ENCODE assay signal across 15 cellular contexts in genomic region chr19:11066326-11066725, GRCh38. TPM values are rescaled to one million over a fixed set of nuclear protein-coding genes. Genes with fewer than 3 reads are reported as not detected.
DNase-seq lines count a peak whose midpoint lies in the region; ATAC-seq and TF ChIP-seq lines count a peak whose summit lies in the region.
"Had no signal": no experiment of that assay in that cellular context is flagged by ENCODE, and none has a peak within 500 bp of the region (broad histone marks: within the 10 kb centered on the region; RNA-seq: fewer than 3 reads in every experiment).

No MANE protein-coding gene starts in this region.

- H3K4me1 ChIP-seq in H9 (ENCODE audit: insufficient read depth, low read length) = peaks cover 8% of the 10 kb centered on the region; the same call in 1 of the 2 replicates
- no peaks in the 10 kb centered on the region for H3K4me1 ChIP-seq in IMR-90 (ENCODE audit: control insufficient read depth, insufficient read depth, low read length)
- H3K4me1 ChIP-seq in neuronal stem cell (ENCODE audit: control insufficient read depth in 2 of 2, insufficient read depth in 1 of 2, low read depth in 1 of 2, low read length in 2 of 2) = peaks cover 0 to 3% of the 10 kb centered on the region in 2 donors
- H3K4me1 ChIP-seq in mesendoderm (ENCODE audit: control insufficient read depth, low read depth, low read length) = no peaks in the 10 kb centered on the region
- no peaks in the 10 kb centered on the region for H3K4me1 ChIP-seq in endodermal cell (ENCODE audit: control insufficient read depth, insufficient read depth, low read length)
- H3K4me1 ChIP-seq: BE2C had no signal

- H4K91ac ChIP-seq in H9 (ENCODE audit: insufficient read length, low read depth, low read length) (no peak overlapping the region), IMR-90 (ENCODE audit: insufficient read depth, low read depth, low read length) (no peak overlapping the region), neuronal stem cell (ENCODE audit: low read depth, low read length, poor library complexity) (no peak overlapping the region)

- TF ChIP-seq POLR2A in IMR-90 (IDR thresholded peaks at IDR 0.05; ENCODE audit: low read depth, low read length) = no peak

- in situ Hi-C loops in IMR-90 (cut with MboI; ENCODE audit: low sequenced_read_pairs) = no loop called here

- no peak overlapping the region for H4K8ac ChIP-seq in H9 (replicated peaks; ENCODE audit: insufficient read length, low read depth, low read length)
- no peak overlapping the region for H4K8ac ChIP-seq in IMR-90 (ENCODE audit: low read depth in 2 of 2, low read length in 2 of 2)
- H4K8ac ChIP-seq in neuronal stem cell (ENCODE audit: low read depth, low read length) = peak overlapping the region; percentile 43
- H4K8ac ChIP-seq in mesendoderm (ENCODE audit: low read depth, low read length) = no peak overlapping the region

- no peak overlapping the region for H2AK9ac ChIP-seq in IMR-90 (replicated peaks; ENCODE audit: low read depth, low read length, poor library complexity)

- H3K9me1 ChIP-seq in IMR-90 (ENCODE audit: insufficient read depth, low read length) = no peaks in the 10 kb centered on the region

- ATAC-seq in IMR-90 (ENCODE audit: low read depth) (no peak), left lobe of liver (peak; percentile 87)
- ATAC-seq: A549, HCT116 had no signal

- BruUV-seq in IMR-90 (replicated peaks; lab: Mats Ljungman, UMichigan) = no TSS peak

- H2AFZ ChIP-seq in H9 (ENCODE audit: low read length) (no peak overlapping the region), IMR-90 (replicated peaks; ENCODE audit: low read length, poor library complexity) (peak overlapping the region; percentile 63), neuronal stem cell (ENCODE audit: low read length) (no peak overlapping the region)

- H3K27ac Mint-ChIP-seq in H9 = peak overlapping the region in 2 of 3 experiments; percentile 49 to 83; a peak in 2 of 7 replicates
- no peak overlapping the region for H3K27ac Mint-ChIP-seq in endodermal cell
- H3K27ac Mint-ChIP-seq: IgD-negative memory B cell had no signal

- H3K4me2 ChIP-seq in H9 (ENCODE audit: insufficient read depth, insufficient read length, low read length) (no peak overlapping the region), IMR-90 (ENCODE audit: low read depth, low read length) (no peak overlapping the region), neuronal stem cell (ENCODE audit: insufficient read depth, low read length, poor library complexity, severe bottlenecking) (no peak overlapping the region), mesendoderm (ENCODE audit: low read length) (no peak overlapping the region)
- H3K4me2 ChIP-seq: A549 had no signal

- no peak overlapping the region for H3K27ac ChIP-seq in H9 (ENCODE audit: insufficient read length, low read depth, low read length)
- H3K27ac ChIP-seq in IMR-90 (ENCODE audit: insufficient read depth, low read length) = no peak overlapping the region
- H3K27ac ChIP-seq in neuronal stem cell (replicated peaks; ENCODE audit: low read length) = no peak overlapping the region
- H3K27ac ChIP-seq in mesendoderm (ENCODE audit: low read depth, low read length) = no peak overlapping the region
- H3K27ac ChIP-seq in endodermal cell (ENCODE audit: low read depth, low read length) = no peak overlapping the region
- H3K27ac ChIP-seq: A549, C4-2B had no signal

- H3K9me3 ChIP-seq in H9 (ENCODE audit: control insufficient read depth, low read depth, low read length) (no peaks in the 10 kb centered on the region), IMR-90 (ENCODE audit: control insufficient read depth, insufficient read depth, low read length) (peaks cover 7% of the 10 kb centered on the region), neuronal stem cell (replicated peaks in 1 of 2; ENCODE audit: control insufficient read depth in 2 of 2, insufficient read depth in 1 of 2, low read depth in 1 of 2, low read length in 2 of 2) (peaks cover 2 to 15% of the 10 kb centered on the region in 2 donors), endodermal cell (ENCODE audit: control insufficient read depth, low read length) (peaks cover 6% of the 10 kb centered on the region)
- H3K9me3 ChIP-seq: A549, BE2C had no signal

- H3K36me3 Mint-ChIP-seq in H9 (ENCODE audit: insufficient read depth in 1 of 3, low read depth in 3 of 3) (peaks cover 35 to 48% (median 46%) of the 10 kb centered on the region in 3 experiments), endodermal cell (ENCODE audit: low read depth) (peaks cover 41% of the 10 kb centered on the region)

- H3K79me1 ChIP-seq in H9 (ENCODE audit: insufficient read depth, low read depth, low read length, poor library complexity, severe bottlenecking) (no peaks in the 10 kb centered on the region), IMR-90 (ENCODE audit: low read depth in 1 of 2, low read length in 2 of 2) (peaks cover 0 to 15% of the 10 kb centered on the region in 2 experiments; a peak in 1 of 4 replicates), neuronal stem cell (ENCODE audit: low read depth, low read length) (no peaks in the 10 kb centered on the region), mesendoderm (ENCODE audit: low read length) (no peaks in the 10 kb centered on the region)

- H3K4me3 ChIP-seq in IMR-90 (ENCODE audit: insufficient read depth, low read depth, low read length) = no peak overlapping the region
- no peak overlapping the region for H3K4me3 ChIP-seq in neuronal stem cell (ENCODE audit: low read length in 2 of 2)
- no peak overlapping the region for H3K4me3 ChIP-seq in mesendoderm (ENCODE audit: low read length)
- no peak overlapping the region for H3K4me3 ChIP-seq in endodermal cell (ENCODE audit: low read length)
- H3K4me3 ChIP-seq: A549 had no signal

- H2BK20ac ChIP-seq in H9 (ENCODE audit: low read depth, low read length, poor library complexity, severe bottlenecking) (no peak overlapping the region), IMR-90 (ENCODE audit: low read depth, low read length) (no peak overlapping the region)

- DNase-seq in H9 = no peak
- DNase-seq in IMR-90 = no peak
- peak; percentile 91 for DNase-seq in left lobe of liver (ENCODE audit: low spot score)
- no peak for DNase-seq in neuronal stem cell (ENCODE audit: low spot score)
- no peak for DNase-seq in mesendoderm
- DNase-seq in endodermal cell = no peak
- DNase-seq in GM10248 (ENCODE audit: extremely low spot score) = no peak
- no peak for DNase-seq in activated CD4-positive, CD25-positive, alpha-beta regulatory T cell (lab: John Stamatoyannopoulos, UW)
- DNase-seq: BE2C; CD4-positive, alpha-beta memory T cell; DMS79 had no signal

- no peak overlapping the region for H3K4ac ChIP-seq in H9 (ENCODE audit: low read depth, low read length)
- H3K4ac ChIP-seq in IMR-90 (ENCODE audit: low read depth, low read length) = no peak overlapping the region
- H3K4ac ChIP-seq in neuronal stem cell (ENCODE audit: low read length) = no peak overlapping the region
- H3K4ac ChIP-seq in mesendoderm (ENCODE audit: low read depth, low read length) = no peak overlapping the region

- H3T11ph ChIP-seq in H9 (ENCODE audit: low read length) = no peak overlapping the region

- H2BK12ac ChIP-seq in H9 (ENCODE audit: insufficient read length, low read depth, low read length) (no peak overlapping the region), neuronal stem cell (ENCODE audit: low read length) (no peak overlapping the region)

- no peaks in the 10 kb centered on the region for H3K27me3 Mint-ChIP-seq in H9 (ENCODE audit: low read depth)
- H3K27me3 Mint-ChIP-seq in endodermal cell (ENCODE audit: insufficient read depth) = no peaks in the 10 kb centered on the region
- H3K27me3 Mint-ChIP-seq: CD4-positive, alpha-beta memory T cell; IgD-negative memory B cell had no signal

- H3K36me3 ChIP-seq in IMR-90 (ENCODE audit: control insufficient read depth, insufficient read depth, low read length) (peaks cover 41% of the 10 kb centered on the region), neuronal stem cell (replicated peaks in 1 of 2; ENCODE audit: control insufficient read depth in 2 of 2, insufficient read depth in 2 of 2, low read length in 2 of 2) (peaks cover 26 to 61% of the 10 kb centered on the region in 2 donors), mesendoderm (ENCODE audit: control insufficient read depth, insufficient read depth, low read length) (peaks cover 5% of the 10 kb centered on the region), endodermal cell (ENCODE audit: control insufficient read depth, insufficient read depth, low read length) (peaks cover 44% of the 10 kb centered on the region)

- no peak overlapping the region for H3K23ac ChIP-seq in H9 (ENCODE audit: insufficient read length, low read depth, low read length)
- no peak overlapping the region for H3K23ac ChIP-seq in IMR-90 (ENCODE audit: low read depth, low read length)
- no peak overlapping the region for H3K23ac ChIP-seq in neuronal stem cell (ENCODE audit: low read depth, low read length, poor library complexity)
- H3K23ac ChIP-seq in mesendoderm (ENCODE audit: low read length) = no peak overlapping the region

- H4K5ac ChIP-seq in H9 (ENCODE audit: insufficient read length, low read depth, low read length) (no peak overlapping the region), IMR-90 (ENCODE audit: low read depth, low read length) (no peak overlapping the region), mesendoderm (ENCODE audit: low read length) (no peak overlapping the region)

- H3K14ac ChIP-seq in H9 (ENCODE audit: insufficient read depth, low read length) = no peak overlapping the region
- no peak overlapping the region for H3K14ac ChIP-seq in IMR-90 (replicated peaks; ENCODE audit: low read depth, low read length)
- H3K14ac ChIP-seq in neuronal stem cell (ENCODE audit: low read length) = no peak overlapping the region

- no peaks in the 10 kb centered on the region for H3K79me2 ChIP-seq in H9 (ENCODE audit: insufficient read depth, low read length)
- H3K79me2 ChIP-seq in mesendoderm (ENCODE audit: control insufficient read depth, insufficient read depth, low read length) = no peaks in the 10 kb centered on the region

- intact Hi-C loops in IMR-90 (cut with micrococcal nuclease) = no loop called here

- H2AK5ac ChIP-seq in H9 (ENCODE audit: insufficient read length, low read length) (no peak overlapping the region), IMR-90 (ENCODE audit: low read depth, low read length) (no peak overlapping the region), neuronal stem cell (ENCODE audit: low read depth, low read length) (no peak overlapping the region), mesendoderm (ENCODE audit: low read length) (no peak overlapping the region)

- no peak for TF ChIP-seq RAD21 in IMR-90 (IDR thresholded peaks at IDR 0.05; ENCODE audit: low read length)

- CTCF ChIA-PET in IMR-90 (lab: Yijun Ruan, JAX) (no interaction called here), GM10248 (lab: Yijun Ruan, JAX) (interaction anchor here (1.0 to 1.8 kb wide), 5 partner anchors 17 to 202 kb away, joined by 3 to 8 read pairs (median 3); no protein-coding TSS in a partner anchor)

- no peak overlapping the region for H3K56ac ChIP-seq in H9 (ENCODE audit: insufficient read length, low read depth, low read length)
- H3K56ac ChIP-seq in IMR-90 (ENCODE audit: extremely low read depth, insufficient read depth, low read length) = no peak overlapping the region
- H3K56ac ChIP-seq in mesendoderm (ENCODE audit: low read length) = no peak overlapping the region

- H3K9me3 Mint-ChIP-seq in H9 = no peaks in the 10 kb centered on the region; a peak in 1 of 5 replicates
- H3K9me3 Mint-ChIP-seq in endodermal cell = peaks cover 3% of the 10 kb centered on the region

- H3K9ac ChIP-seq in H9 (ENCODE audit: extremely low read depth, insufficient read length, low read length) (no peak overlapping the region), IMR-90 (ENCODE audit: low read depth, low read length) (no peak overlapping the region), neuronal stem cell (ENCODE audit: low read depth, low read length, poor library complexity) (no peak overlapping the region), mesendoderm (ENCODE audit: low read length) (no peak overlapping the region), endodermal cell (ENCODE audit: extremely low read depth, low read length, poor library complexity, severe bottlenecking) (no peak overlapping the region)

- H3K4me3 Mint-ChIP-seq in H9 = no peak overlapping the region
- H3K4me3 Mint-ChIP-seq in endodermal cell = no peak overlapping the region
- H3K4me3 Mint-ChIP-seq: CD4-positive, alpha-beta memory T cell; IgD-negative memory B cell had no signal

- dilution Hi-C loops in IMR-90 (cut with HindIII; ENCODE audit: low sequenced_read_pairs, unreplicated experiment) = no loop called here

- H2BK120ac ChIP-seq in H9 (ENCODE audit: low read depth, low read length, poor library complexity, severe bottlenecking) (no peak overlapping the region), IMR-90 (ENCODE audit: low read depth, low read length) (no peak overlapping the region), neuronal stem cell (ENCODE audit: low read depth, low read length) (no peak overlapping the region), mesendoderm (ENCODE audit: low read depth, low read length) (no peak overlapping the region)

- no CpG with 5 or more reads among the region's 5 CpGs for WGBS in H9 (ENCODE audit: extremely low coverage, insufficient read length, low lambda C conversion rate)
- 100% methylated on average over 2 of the region's 5 CpGs; no CpG with 5 or more reads in 1 of the 2 experiments for WGBS in IMR-90 (ENCODE audit: extremely low coverage in 2 of 2, insufficient read length in 1 of 2), 2 experiments
- WGBS in neuronal stem cell (ENCODE audit: extremely low coverage in 2 of 2, insufficient read length in 2 of 2, insufficient replicate concordance in 1 of 2), 2 donors = no CpG with 5 or more reads among the region's 5 CpGs
- no CpG with 5 or more reads among the region's 5 CpGs for WGBS in mesendoderm (ENCODE audit: extremely low coverage, insufficient coverage, low lambda C conversion rate)
- 96 to 97% methylated on average over 5 of the region's 5 CpGs for WGBS in endodermal cell (ENCODE audit: insufficient coverage in 1 of 2, insufficient read length in 1 of 2), 2 experiments

- H2BK5ac ChIP-seq in H9 (ENCODE audit: insufficient read length, low read length) (no peak overlapping the region), IMR-90 (ENCODE audit: low read depth, low read length, poor library complexity, severe bottlenecking) (no peak overlapping the region), neuronal stem cell (ENCODE audit: low read length) (no peak overlapping the region), mesendoderm (ENCODE audit: low read length) (no peak overlapping the region)

- H3K18ac ChIP-seq in H9 (ENCODE audit: insufficient read length, low read depth, low read length) (no peak overlapping the region), IMR-90 (ENCODE audit: low read depth, low read length) (no peak overlapping the region), neuronal stem cell (ENCODE audit: low read length) (peak overlapping the region; percentile 17), mesendoderm (ENCODE audit: low read length) (no peak overlapping the region)

- TF ChIP-seq CTCF in H9 (conservative IDR thresholded peaks at IDR 0.05) (no peak), IMR-90 (conservative IDR thresholded peaks at IDR 0.05; ENCODE audit: low read depth, low read length) (no peak), endodermal cell (conservative IDR thresholded peaks at IDR 0.05) (no peak), GM10248 (IDR thresholded peaks at IDR 0.05; ENCODE audit: control extremely low read depth, extremely low read depth, low read depth, missing control alignments) (no peak)

- H3K4me1 Mint-ChIP-seq in H9 (peaks cover 5 to 11% of the 10 kb centered on the region in 2 experiments), endodermal cell (no peaks in the 10 kb centered on the region)
- H3K4me1 Mint-ChIP-seq: IgD-negative memory B cell had no signal

- no peak overlapping the region for H2BK15ac ChIP-seq in H9 (ENCODE audit: low read depth, low read length)
- no peak overlapping the region for H2BK15ac ChIP-seq in IMR-90 (ENCODE audit: low read depth, low read length)
- H2BK15ac ChIP-seq in neuronal stem cell (ENCODE audit: low read length) = no peak overlapping the region
- H2BK15ac ChIP-seq in mesendoderm (replicated peaks; ENCODE audit: low read depth) = no peak overlapping the region

- H4K20me1 ChIP-seq in H9 (ENCODE audit: control insufficient read depth, insufficient read depth, insufficient read length) (peaks cover 2% of the 10 kb centered on the region), IMR-90 (ENCODE audit: insufficient read depth, low read length) (no peaks in the 10 kb centered on the region; the same call in 1 of the 2 replicates)

- H3K27me3 ChIP-seq in H9 (ENCODE audit: insufficient read depth, low read length) (no peaks in the 10 kb centered on the region), IMR-90 (ENCODE audit: control insufficient read depth, insufficient read depth, low read length) (no peaks in the 10 kb centered on the region), neuronal stem cell (ENCODE audit: control insufficient read depth in 3 of 3, insufficient read depth in 3 of 3, low read depth in 1 of 3, low read length in 3 of 3) (no peaks in the 10 kb centered on the region), mesendoderm (ENCODE audit: insufficient read depth, low read length, poor library complexity) (no peaks in the 10 kb centered on the region), endodermal cell (ENCODE audit: control insufficient read depth, insufficient read depth, low read length, poor library complexity, severe bottlenecking) (no peaks in the 10 kb centered on the region)
- H3K27me3 ChIP-seq: BE2C had no signal

- POLR2A ChIA-PET in IMR-90 (lab: Charles Lee; ENCODE audit: unreplicated experiment) (no interaction called here), GM10248 (lab: Yijun Ruan, JAX) (no interaction called here)

- H3K23me2 ChIP-seq in H9 (ENCODE audit: insufficient read length, low read depth, low read length, poor library complexity, severe bottlenecking) = no peaks in the 10 kb centered on the region

RNA-seq across cellular contexts. Expression of gene LDLR, which starts 22.9 kb away (rescaled TPM):
- 81.3 and 92.7 TPM in 2 replicates for total RNA-seq in H9 (2021)
- 40.5 and 45.2 TPM in 2 replicates for total RNA-seq in IMR-90 (2012; rRNA removed)
- 53.8 and 61.2 TPM in 2 replicates for polyA plus RNA-seq in IMR-90 (2012; rRNA removed)
- 43.2 and 44.9 TPM in 2 replicates for polyA plus RNA-seq in IMR-90 (2012; cell fraction: cytosol; rRNA removed)
- 51.0 and 64.7 TPM in 2 replicates for polyA plus RNA-seq in IMR-90 (2012; cell fraction: nucleus; rRNA removed; ENCODE audit: low replicate concordance)
- total RNA-seq in left lobe of liver = 12.2 TPM
- 54.8 TPM for polyA plus RNA-seq in neuronal stem cell (2013, experiment 1 of 2)
- 55.5 TPM for polyA plus RNA-seq in neuronal stem cell (2013, experiment 2 of 2)
- polyA plus RNA-seq in mesendoderm (2013, experiment 1 of 2) = 65.4 TPM
- 68.0 TPM for polyA plus RNA-seq in mesendoderm (2013, experiment 2 of 2)
- 100 to 1,000 TPM in 1 of 2 donors, 10 to 100 TPM in 1; 61.0 to 101 TPM for total RNA-seq in endodermal cell
- polyA plus RNA-seq in endodermal cell (2013, experiment 1 of 2) = 105 TPM
- 103 TPM for polyA plus RNA-seq in endodermal cell (2013, experiment 2 of 2)
